Comparison of ENCODE assay signal across 21 cellular contexts in genomic region chr3:172629470-172629869, GRCh38.
A peak's percentile ranks its signal among the peaks of the same experiment; 100 is the strongest.
DNase-seq lines count a peak whose midpoint lies in the region; ATAC-seq and TF ChIP-seq lines count a peak whose summit lies in the region.
"Had no signal": no experiment of that assay in that cellular context is flagged by ENCODE, and none has a peak within 500 bp of the region (broad histone marks: within the 10 kb centered on the region; RNA-seq: fewer than 3 reads in every experiment).

No MANE protein-coding gene starts in this region.

- H3K36me3 ChIP-seq in skeletal muscle satellite cell (ENCODE audit: insufficient read depth, low read length): peaks cover 26% of the 10 kb centered on the region

- peak overlapping the region; percentile 12 for H3K9ac ChIP-seq in skeletal muscle satellite cell (ENCODE audit: low read depth, low read length)
- H3K9ac ChIP-seq: BLaER1 treated with 17β-estradiol and CSF1 and Interleukin-3, amounts not matched to agents 10 nM and 100 nM had no signal

- no peak overlapping the region for H3K4me3 ChIP-seq in skeletal muscle satellite cell (ENCODE audit: low read length)
- H3K4me3 ChIP-seq: BLaER1 treated with 17β-estradiol and CSF1 and Interleukin-3, amounts not matched to agents 10 nM and 100 nM; upper lobe of right lung had no signal

- peak; percentile 31 for DNase-seq in EH (ENCODE audit: low read depth)
- peak; percentile 39 for DNase-seq in RPMI7951 (ENCODE audit: low read depth)
- DNase-seq in GF-D8 (lab: John Stamatoyannopoulos, UW): no peak
- DNase-seq: activated CD4-positive, alpha-beta T cell treated with anti-CD3 and anti-CD28 coated beads for 1 hour; activated CD8-positive, alpha-beta memory T cell treated with anti-CD3 and anti-CD28 coated beads for 24 hours; foreskin keratinocyte; hippocampal formation; KG1; NCI-H1092 treated with DMSO at 0.1 percent for 48 hours; NCI-H510A; occipital lobe; retina; RPMI8226; stimulated activated CD4-positive, alpha-beta T cell treated with anti-CD3 and anti-CD28 coated beads, Interleukin-12 subunit alpha, Interleukin-12 subunit beta, amount 100 ng/mL, for 4 hours; upper lobe of right lung had no signal

- H3K4me1 ChIP-seq in skeletal muscle satellite cell (ENCODE audit: control insufficient read depth, insufficient read depth, low read length): peaks cover 36% of the 10 kb centered on the region
- H3K4me1 ChIP-seq: foreskin keratinocyte had no signal

- H3K4me2 ChIP-seq in skeletal muscle satellite cell (ENCODE audit: low read length): peak overlapping the region; percentile 16
- H3K4me2 ChIP-seq: BLaER1 treated with 17β-estradiol and CSF1 and Interleukin-3, amounts not matched to agents 10 nM and 100 nM had no signal

- no peaks in the 10 kb centered on the region for H3K27me3 ChIP-seq in skeletal muscle satellite cell (ENCODE audit: control insufficient read depth, insufficient read depth, low read length)
- H3K27me3 ChIP-seq: BLaER1 treated with 17β-estradiol and CSF1 and Interleukin-3, amounts not matched to agents 10 nM and 100 nM; foreskin keratinocyte; upper lobe of right lung had no signal

- H3K9me3 ChIP-seq in skeletal muscle satellite cell (replicated peaks; ENCODE audit: low read length): no peaks in the 10 kb centered on the region
- H3K9me3 ChIP-seq: upper lobe of right lung had no signal

- ATAC-seq in esophagus mucosa (peak; percentile 46), HG03095 (IDR thresholded peaks at IDR 0.05; ENCODE audit: unreplicated experiment) (no peak), SK-N-SH treated with all-trans-retinoic acid at 6 μM for 48 hours (no peak)
- ATAC-seq: activated naive CD4-positive, alpha-beta T cell treated with anti-CD3 and anti-CD28 coated beads, Interleukin-2, amount 50 U/mL, for 72 hours; foreskin keratinocyte; upper lobe of right lung had no signal

TF ChIP-seq in SK-N-SH treated with all-trans-retinoic acid at 6 μM for 48 hours, 23 proteins besides CTCF, POLR2A, EP300 and RAD21:
- TF ChIP-seq PATZ1 (CRISPR knock-in tag; IDR thresholded peaks at IDR 0.05; ENCODE audit: borderline replicate concordance): no peak
- TF ChIP-seq ESRRG (CRISPR knock-in tag; IDR thresholded peaks at IDR 0.05): no peak
- no peak for TF ChIP-seq ZFP3 (CRISPR knock-in tag; IDR thresholded peaks at IDR 0.05)
- TF ChIP-seq ZFP30 (CRISPR knock-in tag; IDR thresholded peaks at IDR 0.05): no peak
- no peak for TF ChIP-seq TOX (CRISPR knock-in tag; IDR thresholded peaks at IDR 0.05; ENCODE audit: borderline replicate concordance)
- TF ChIP-seq GLIS3 (CRISPR knock-in tag; IDR thresholded peaks at IDR 0.05): no peak
- no peak for TF ChIP-seq ISL1 (CRISPR knock-in tag; IDR thresholded peaks at IDR 0.05)
- no peak for TF ChIP-seq ZNF70 (CRISPR knock-in tag; IDR thresholded peaks at IDR 0.05)
- no peak for TF ChIP-seq SNAI2 (CRISPR knock-in tag; IDR thresholded peaks at IDR 0.05)
- TF ChIP-seq CSDC2 (CRISPR knock-in tag; IDR thresholded peaks at IDR 0.05): no peak
- no peak for TF ChIP-seq CSRNP3 (CRISPR knock-in tag; IDR thresholded peaks at IDR 0.05)
- no peak for TF ChIP-seq POU6F1 (CRISPR knock-in tag; IDR thresholded peaks at IDR 0.05; ENCODE audit: borderline replicate concordance, low read depth)
- no peak for TF ChIP-seq ZNF8 (CRISPR knock-in tag; IDR thresholded peaks at IDR 0.05)
- no peak for TF ChIP-seq CREB5 (CRISPR knock-in tag; IDR thresholded peaks at IDR 0.05; ENCODE audit: low read depth)
- no peak for TF ChIP-seq PPARA (CRISPR knock-in tag; IDR thresholded peaks at IDR 0.05; ENCODE audit: borderline replicate concordance)
- TF ChIP-seq TCF4 (CRISPR knock-in tag; IDR thresholded peaks at IDR 0.05; ENCODE audit: borderline replicate concordance): no peak
- TF ChIP-seq OSR1 (CRISPR knock-in tag; IDR thresholded peaks at IDR 0.05): no peak
